ENCODE assay signal across 19 cellular contexts in the genomic region with DNA sequence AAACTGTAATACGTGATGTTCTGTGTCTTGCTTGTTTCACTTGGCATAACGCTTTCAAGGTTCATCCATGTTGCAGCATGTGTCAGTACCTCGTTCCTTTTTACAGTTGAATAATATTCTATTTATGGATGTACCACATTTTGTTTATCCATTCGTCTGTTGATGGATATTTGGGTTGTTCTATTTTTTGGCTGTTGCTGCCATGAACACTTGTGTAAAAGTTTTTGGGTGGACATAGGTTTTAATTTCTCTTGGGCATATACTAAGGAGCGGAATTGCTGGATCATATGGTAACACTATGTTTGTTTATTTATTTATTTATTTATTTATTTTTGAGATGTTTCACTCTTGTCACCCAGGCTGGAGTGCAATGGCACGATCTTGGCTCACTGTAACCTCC.
DNase-seq lines count a peak whose midpoint lies in the region; ATAC-seq, FAIRE-seq and TF ChIP-seq lines count a peak whose summit lies in the region.
"Had no signal": no experiment of that assay in that cellular context is flagged by ENCODE, and none has a peak within 500 bp of the region (broad histone marks: within the 10 kb centered on the region; RNA-seq: fewer than 3 reads in every experiment).

No MANE protein-coding gene starts in this region.

- H3K4me1 ChIP-seq in SK-N-SH (ENCODE audit: control insufficient read depth in 1 of 2, insufficient read depth in 2 of 2, low read depth in 1 of 2, low read length in 1 of 2) = peaks cover 0 to 26% of the 10 kb centered on the region in 2 experiments; a peak in 1 of 4 replicates
- no peaks in the 10 kb centered on the region for H3K4me1 ChIP-seq in HEK293 (ENCODE audit: control insufficient read depth, insufficient read depth, low read length)
- H3K4me1 ChIP-seq in endothelial cell of umbilical vein (ENCODE audit: control insufficient read depth, extremely low read depth, insufficient read depth, low read length) = no peaks in the 10 kb centered on the region
- H3K4me1 ChIP-seq: BLaER1 had no signal

- POLR2A ChIA-PET in SK-N-SH (lab: Yijun Ruan, JAX) (no interaction called here), HEK293 (lab: Yijun Ruan, JAX) (no interaction called here), endothelial cell of umbilical vein (lab: Charles Lee) (no interaction called here)

- H3K27me3 ChIP-seq in SK-N-SH (ENCODE audit: insufficient read depth) (no peaks in the 10 kb centered on the region), endothelial cell of umbilical vein (ENCODE audit: control insufficient read depth in 2 of 2, insufficient read depth in 2 of 2, low read length in 2 of 2) (no peaks in the 10 kb centered on the region)
- H3K27me3 ChIP-seq: BLaER1 had no signal

- H3K9me3 ChIP-seq in SK-N-SH = no peaks in the 10 kb centered on the region; the same call in 1 of the 2 replicates
- H3K9me3 ChIP-seq in HEK293 (ENCODE audit: control insufficient read depth, insufficient read depth, low read depth, low read length) = peaks cover 2% of the 10 kb centered on the region; the same call in 1 of the 2 replicates
- no peaks in the 10 kb centered on the region for H3K9me3 ChIP-seq in endothelial cell of umbilical vein (replicated peaks; ENCODE audit: control insufficient read depth, insufficient read depth, low read length)

- no TSS peak for BruUV-seq in endothelial cell of umbilical vein (replicated peaks; lab: Mats Ljungman, UMichigan)

- H3K36me3 ChIP-seq in SK-N-SH (replicated peaks in 1 of 2; ENCODE audit: control insufficient read depth in 1 of 2, insufficient read depth in 2 of 2, low read length in 1 of 2) (peaks cover 0 to 11% of the 10 kb centered on the region in 2 experiments), HEK293 (ENCODE audit: control insufficient read depth in 2 of 2, insufficient read depth in 1 of 2, low read length in 2 of 2) (no peaks in the 10 kb centered on the region), endothelial cell of umbilical vein (ENCODE audit: control insufficient read depth in 2 of 2, extremely low read depth in 1 of 2, insufficient read depth in 2 of 2, low read length in 2 of 2) (no peaks in the 10 kb centered on the region)

- no peak for TF ChIP-seq POLR2A in endothelial cell of umbilical vein (IDR thresholded peaks at IDR 0.05; ENCODE audit: low read depth, low read length)

- 92% methylated on average over 6 of the region's 6 CpGs for WGBS in SK-N-SH (ENCODE audit: low lambda C conversion rate)

- H3K9me2 ChIP-seq in SK-N-SH = no peaks in the 10 kb centered on the region

- peak; percentile 33 for FAIRE-seq in endothelial cell of umbilical vein (lab: Jason Lieb, UNC)
- FAIRE-seq: GM12891 had no signal

- TF ChIP-seq CTCF in SK-N-SH (IDR thresholded peaks at IDR 0.05) (no peak), HEK293 (tag by site-specific recombination; IDR thresholded peaks at IDR 0.05) (no peak), endothelial cell of umbilical vein (IDR thresholded peaks at IDR 0.05; ENCODE audit: extremely low read depth in 1 of 2, insufficient read depth in 1 of 2, low read depth in 1 of 2, low read length in 2 of 2) (no peak)

- ATAC-seq in SK-N-SH treated with all-trans-retinoic acid at 6 μM for 48 hours (no peak), GM18498 (IDR thresholded peaks at IDR 0.05; ENCODE audit: unreplicated experiment) (no peak), HG02852 (IDR thresholded peaks at IDR 0.05; ENCODE audit: unreplicated experiment) (no peak)
- ATAC-seq: CD8-positive, alpha-beta T cell; GM23338; HCT116 had no signal

- H3K27ac ChIP-seq in SK-N-SH (ENCODE audit: low read depth in 2 of 2, low read length in 1 of 2) (no peak overlapping the region), HEK293 (ENCODE audit: extremely low read depth, low read depth, low read length) (no peak overlapping the region), endothelial cell of umbilical vein (ENCODE audit: insufficient read depth, low read depth, low read length) (no peak overlapping the region)
- H3K27ac ChIP-seq: BLaER1, C4-2B had no signal

- no peak for TF ChIP-seq EP300 in SK-N-SH (IDR thresholded peaks at IDR 0.05; ENCODE audit: borderline replicate concordance in 1 of 2, low read depth in 1 of 2, low read length in 1 of 2)

- no peaks in the 10 kb centered on the region; the same call in 1 of the 2 replicates for H3K79me2 ChIP-seq in SK-N-SH (ENCODE audit: insufficient read depth)
- H3K79me2 ChIP-seq in endothelial cell of umbilical vein (ENCODE audit: control insufficient read depth, insufficient read depth, low read length) = no peaks in the 10 kb centered on the region

- no peak for TF ChIP-seq RAD21 in SK-N-SH (IDR thresholded peaks at IDR 0.05; ENCODE audit: low read length)

- H4K20me1 ChIP-seq in SK-N-SH (ENCODE audit: insufficient read depth) = no peaks in the 10 kb centered on the region
- H4K20me1 ChIP-seq in endothelial cell of umbilical vein (replicated peaks; ENCODE audit: control insufficient read depth, extremely low read depth, insufficient read depth, low read length) = no peaks in the 10 kb centered on the region

- H3F3A ChIP-seq in SK-N-SH (replicated peaks; ENCODE audit: insufficient read depth) = no peaks in the 10 kb centered on the region

- H3K4me2 ChIP-seq in SK-N-SH (no peak overlapping the region), endothelial cell of umbilical vein (ENCODE audit: insufficient read depth, low read length) (no peak overlapping the region)
- H3K4me2 ChIP-seq: BLaER1, GM23338 had no signal

- DNase-seq in SK-N-SH (no peak), endothelial cell of umbilical vein (ENCODE audit: low read depth, low spot score) (no peak)
- DNase-seq: Caco-2; CD4-positive, CD25-positive, alpha-beta regulatory T cell; CD8-positive, alpha-beta T cell; DMS153; DMS79 treated with DMSO at 0.1 percent for 48 hours; GF-D8; H9; HFFc6 had no signal

- intact Hi-C loops in endothelial cell of umbilical vein (cut with micrococcal nuclease) = no loop called here

- no peaks in the 10 kb centered on the region for H3K9me1 ChIP-seq in endothelial cell of umbilical vein (replicated peaks; ENCODE audit: control insufficient read depth, extremely low read depth, insufficient read depth, low read length)

- H3K4me3 ChIP-seq in SK-N-SH (ENCODE audit: low read depth in 2 of 2, low read length in 1 of 2) = no peak overlapping the region
- H3K4me3 ChIP-seq in HEK293 (ENCODE audit: low read depth, low read length) = no peak overlapping the region
- no peak overlapping the region for H3K4me3 ChIP-seq in endothelial cell of umbilical vein (replicated peaks in 1 of 3; ENCODE audit: insufficient read depth in 1 of 3, low read depth in 1 of 3, low read length in 3 of 3)
- H3K4me3 ChIP-seq: BLaER1, GM23338 had no signal

- H2AFZ ChIP-seq in SK-N-SH (ENCODE audit: low read depth) = no peak overlapping the region
- H2AFZ ChIP-seq in endothelial cell of umbilical vein (ENCODE audit: low read depth, low read length) = no peak overlapping the region
- H2AFZ ChIP-seq: GM23338 had no signal

- dilution Hi-C loops in endothelial cell of umbilical vein (cut with MboI; ENCODE audit: extremely low pct_ligation_motif_present, low sequenced_read_pairs) = no loop called here

- H3K9ac ChIP-seq in SK-N-SH (no peak overlapping the region), endothelial cell of umbilical vein (replicated peaks; ENCODE audit: extremely low read depth, insufficient read depth, low read length) (no peak overlapping the region)
- H3K9ac ChIP-seq: BLaER1 had no signal

- CTCF ChIA-PET in SK-N-SH (lab: Yijun Ruan, JAX) = no interaction called here
- CTCF ChIA-PET in HEK293 (lab: Yijun Ruan, JAX) = no interaction called here
- CTCF ChIA-PET in endothelial cell of umbilical vein (lab: Charles Lee) = no interaction called here

TF ChIP-seq in SK-N-SH treated with all-trans-retinoic acid at 6 μM for 48 hours, 23 proteins besides CTCF, POLR2A, EP300 and RAD21:
- TF ChIP-seq ZNF8 (CRISPR knock-in tag; IDR thresholded peaks at IDR 0.05) = peak; percentile 98
- TF ChIP-seq BACH2 (CRISPR knock-in tag; IDR thresholded peaks at IDR 0.05; ENCODE audit: borderline replicate concordance) = no peak

TF ChIP-seq in SK-N-SH, 30 proteins besides CTCF, POLR2A, EP300 and RAD21 (continues in another document):
- TF ChIP-seq NFIC (IDR thresholded peaks at IDR 0.05; ENCODE audit: borderline replicate concordance) (no peak), CHD2 (IDR thresholded peaks at IDR 0.05; ENCODE audit: low read length, partially characterized antibody) (no peak), TCF12 (IDR thresholded peaks at IDR 0.05) (no peak)
- TF ChIP-seq, protein P1, sequence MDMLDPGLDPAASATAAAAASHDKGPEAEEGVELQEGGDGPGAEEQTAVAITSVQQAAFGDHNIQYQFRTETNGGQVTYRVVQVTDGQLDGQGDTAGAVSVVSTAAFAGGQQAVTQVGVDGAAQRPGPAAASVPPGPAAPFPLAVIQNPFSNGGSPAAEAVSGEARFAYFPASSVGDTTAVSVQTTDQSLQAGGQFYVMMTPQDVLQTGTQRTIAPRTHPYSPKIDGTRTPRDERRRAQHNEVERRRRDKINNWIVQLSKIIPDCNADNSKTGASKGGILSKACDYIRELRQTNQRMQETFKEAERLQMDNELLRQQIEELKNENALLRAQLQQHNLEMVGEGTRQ (IDR thresholded peaks at IDR 0.05; ENCODE audit: borderline replicate concordance, low read depth, low read length) = no peak

TF ChIP-seq in HEK293, 187 proteins besides CTCF, POLR2A, EP300 and RAD21:
- no peak for TF ChIP-seq ZNF621 (tag by site-specific recombination; IDR thresholded peaks at IDR 0.05)
- peak; percentile 53 for TF ChIP-seq SETDB1 (IDR thresholded peaks at IDR 0.05; ENCODE audit: insufficient read length, low read length)
- peak; percentile 100 for TF ChIP-seq ZNF140 (tag by site-specific recombination; IDR thresholded peaks at IDR 0.05)

TF ChIP-seq in endothelial cell of umbilical vein, 7 proteins besides CTCF, POLR2A, EP300 and RAD21:
- TF ChIP-seq MYC (IDR thresholded peaks at IDR 0.05; ENCODE audit: low read depth, low read length) = no peak
